Comparison of ENCODE assay signal across 19 cellular contexts in the genomic region with DNA sequence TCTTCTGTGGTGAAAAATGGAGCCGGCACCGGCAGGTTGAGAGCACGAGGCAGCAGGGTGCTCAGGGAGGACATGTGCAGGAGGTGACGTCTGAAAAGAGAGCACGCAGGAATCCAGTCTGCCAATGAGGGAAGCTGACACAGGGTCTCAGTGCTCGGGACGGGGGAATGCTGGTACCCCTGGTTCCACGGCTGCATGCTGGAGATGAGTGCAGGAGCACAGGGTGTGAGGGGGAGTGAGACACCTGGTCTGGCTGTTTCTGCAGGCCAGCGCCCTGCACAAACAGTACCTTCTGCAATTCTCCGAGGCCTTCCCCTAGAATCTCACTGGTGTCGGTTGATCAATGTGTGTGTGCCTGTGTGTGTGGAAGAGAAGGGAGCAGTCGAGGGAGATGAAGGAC.
"Had no signal": no experiment of that assay in that cellular context is flagged by ENCODE, and none has a peak within 500 bp of the region (broad histone marks: within the 10 kb centered on the region; RNA-seq: fewer than 3 reads in every experiment).

No MANE protein-coding gene starts in this region.

- ATAC-seq: activated CD4-positive, CD25-positive, alpha-beta regulatory T cell treated with anti-CD3 and anti-CD28 coated beads, Interleukin-2, amount 50 U/mL, for 24 hours; left lung; pancreas had no signal

- H3K9ac ChIP-seq: neural progenitor cell, SK-N-SH had no signal

- H3K27ac ChIP-seq: left lung, neural progenitor cell, pancreas, uterus had no signal

- H3K4me3 Mint-ChIP-seq: activated CD4-positive, alpha-beta memory T cell treated with anti-CD3 and anti-CD28 coated beads for 36 hours; activated naive CD8-positive, alpha-beta T cell treated with anti-CD3 and anti-CD28 coated beads, Interleukin-2, amount 10 ng/mL, durations not matched to agents 7 days and 5 days; activated T-helper 1 cell treated with anti-CD3 and anti-CD28 coated beads, Interleukin-12 subunit alpha, Interleukin-12 subunit beta, Interleukin-2, Interleukin-4 antibody, amounts not matched to agents 30 ng/mL and 10 ng/mL and 1 ng/mL, durations not matched to agents 14 hours and 24 hours and 36 hours; neural progenitor cell had no signal

- H3K36me3 ChIP-seq: neural progenitor cell, pancreas, uterus had no signal

- H3K27me3 Mint-ChIP-seq: activated CD4-positive, alpha-beta memory T cell treated with anti-CD3 and anti-CD28 coated beads for 36 hours; activated naive CD8-positive, alpha-beta T cell treated with anti-CD3 and anti-CD28 coated beads, Interleukin-2, amount 10 ng/mL, durations not matched to agents 7 days and 5 days had no signal

- H3K4me3 ChIP-seq: left lung, neural progenitor cell, pancreas, uterus had no signal

- H3K4me1 ChIP-seq: left lung, pancreas, uterus had no signal

- DNase-seq: activated CD4-positive, alpha-beta memory T cell treated with anti-CD3 and anti-CD28 coated beads for 36 hours; activated CD8-positive, alpha-beta memory T cell treated with anti-CD3 and anti-CD28 coated beads, Interleukin-2, amount 50 U/mL, for 4 hours; activated naive CD8-positive, alpha-beta T cell treated with anti-CD3 and anti-CD28 coated beads, Interleukin-2, amount 10 ng/mL, durations not matched to agents 7 days and 5 days; anterior cingulate cortex; foreskin melanocyte; head of caudate nucleus; left lung; pancreas; retina; SK-N-SH; stimulated activated CD4-positive, alpha-beta T cell treated with anti-CD3 and anti-CD28 coated beads, Interleukin-4, amount 100 ng/mL, for 4 hours; uterus had no signal

- H3K9me3 Mint-ChIP-seq: activated CD4-positive, alpha-beta memory T cell treated with anti-CD3 and anti-CD28 coated beads for 36 hours; activated naive CD8-positive, alpha-beta T cell treated with anti-CD3 and anti-CD28 coated beads, Interleukin-2, amount 10 ng/mL, durations not matched to agents 7 days and 5 days; activated T-helper 1 cell treated with anti-CD3 and anti-CD28 coated beads, Interleukin-12 subunit alpha, Interleukin-12 subunit beta, Interleukin-2, Interleukin-4 antibody, amounts not matched to agents 30 ng/mL and 10 ng/mL and 1 ng/mL, durations not matched to agents 14 hours and 24 hours and 36 hours; neural progenitor cell had no signal

- H3K9me3 ChIP-seq: left lung, pancreas, SK-N-SH, uterus had no signal

- H3K27me3 ChIP-seq: left lung, neural progenitor cell, pancreas, uterus had no signal

- H3K27ac Mint-ChIP-seq: activated CD4-positive, alpha-beta memory T cell treated with anti-CD3 and anti-CD28 coated beads for 36 hours; activated naive CD8-positive, alpha-beta T cell treated with anti-CD3 and anti-CD28 coated beads, Interleukin-2, amount 10 ng/mL, durations not matched to agents 7 days and 5 days; activated T-helper 1 cell treated with anti-CD3 and anti-CD28 coated beads, Interleukin-12 subunit alpha, Interleukin-12 subunit beta, Interleukin-2, Interleukin-4 antibody, amounts not matched to agents 30 ng/mL and 10 ng/mL and 1 ng/mL, durations not matched to agents 14 hours and 24 hours and 36 hours; neural progenitor cell had no signal

- FAIRE-seq: colon, endothelial cell of umbilical vein, islet of Langerhans, pancreas, TTC549 had no signal
